Comparison of ENCODE assay signal across 12 cellular contexts in the genomic region with DNA sequence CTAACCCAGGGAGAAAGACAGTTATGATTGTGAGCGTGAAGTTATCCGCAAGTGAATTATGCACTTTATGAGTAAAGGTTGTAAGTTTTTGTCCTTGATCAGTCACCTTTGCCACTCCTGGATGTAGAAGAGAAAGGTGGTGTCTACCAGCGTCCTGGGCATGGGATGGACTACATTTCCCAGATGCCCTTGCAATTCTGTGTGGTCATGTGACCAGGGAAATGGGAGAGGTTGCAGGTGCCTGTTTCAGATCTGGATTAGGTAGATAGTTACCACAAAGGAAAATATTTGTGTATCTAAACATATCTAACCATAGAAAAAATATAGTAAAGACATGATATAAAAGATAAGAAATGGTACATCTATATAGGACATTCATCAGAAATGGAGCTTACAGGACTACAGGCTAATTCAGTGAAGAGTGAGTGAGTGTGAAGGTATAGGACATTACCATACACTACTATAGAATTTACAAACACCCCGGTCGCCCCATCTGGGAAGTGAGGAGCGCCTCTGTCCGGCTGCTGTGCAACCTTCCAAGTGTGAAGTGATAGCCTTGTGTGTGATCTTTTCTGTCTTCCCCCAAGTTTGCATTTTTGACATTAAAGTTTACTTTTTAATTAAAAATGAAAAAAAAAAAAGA. TPM values are rescaled to one million over a fixed set of nuclear protein-coding genes. Genes with fewer than 3 reads are reported as not detected.
DNase-seq lines count a peak whose midpoint lies in the region; ATAC-seq and TF ChIP-seq lines count a peak whose summit lies in the region.
"Had no signal": no experiment of that assay in that cellular context is flagged by ENCODE, and none has a peak within 500 bp of the region (broad histone marks: within the 10 kb centered on the region; RNA-seq: fewer than 3 reads in every experiment).

No MANE protein-coding gene starts in this region.

- H3K9me3 Mint-ChIP-seq in activated naive CD8-positive, alpha-beta T cell treated with anti-CD3 and anti-CD28 coated beads for 36 hours: no peaks in the 10 kb centered on the region
- H3K9me3 Mint-ChIP-seq: type B pancreatic cell had no signal

- POLR2A ChIA-PET in HEK293T (lab: Yijun Ruan, JAX): no interaction called here

- intact Hi-C loops in left colon (cut with DNase I, micrococcal nuclease): no loop called here

- ATAC-seq in left colon (peak; percentile 59), GM18505 (IDR thresholded peaks at IDR 0.05; ENCODE audit: unreplicated experiment) (no peak), HG03175 (IDR thresholded peaks at IDR 0.05; ENCODE audit: unreplicated experiment) (no peak)

- DNase-seq in NCI-H510A treated with DMSO at 0.1 percent for 48 hours (lab: John Stamatoyannopoulos, UW) (peak; percentile 41), NCI-H510A (lab: John Stamatoyannopoulos, UW) (no peak), HEK293T (ENCODE audit: extremely low spot score) (peak; percentile 21), SW480 (ENCODE audit: low spot score) (peak; percentile 41), left colon (peak in 1 of 2 donors; percentile 4)
- DNase-seq in activated naive CD8-positive, alpha-beta T cell treated with anti-CD3 and anti-CD28 coated beads for 36 hours: no peak
- DNase-seq: ACHN, NCI-H1694 treated with DMSO at 0.1 percent for 48 hours, ovary had no signal

- H3K27ac Mint-ChIP-seq in activated naive CD8-positive, alpha-beta T cell treated with anti-CD3 and anti-CD28 coated beads for 36 hours: no peak overlapping the region
- H3K27ac Mint-ChIP-seq: type B pancreatic cell had no signal

- H3K36me3 Mint-ChIP-seq in activated naive CD8-positive, alpha-beta T cell treated with anti-CD3 and anti-CD28 coated beads for 36 hours: no peaks in the 10 kb centered on the region
- H3K36me3 Mint-ChIP-seq: type B pancreatic cell had no signal

- no peak for TF ChIP-seq POLR2A in GM18505 (IDR thresholded peaks at IDR 0.05; ENCODE audit: borderline replicate concordance, extremely low read depth, insufficient read depth, insufficient read length)

- H3K4me3 Mint-ChIP-seq in activated naive CD8-positive, alpha-beta T cell treated with anti-CD3 and anti-CD28 coated beads for 36 hours: no peak overlapping the region
- H3K4me3 Mint-ChIP-seq: type B pancreatic cell had no signal

- H3K4me1 Mint-ChIP-seq in activated naive CD8-positive, alpha-beta T cell treated with anti-CD3 and anti-CD28 coated beads for 36 hours: no peaks in the 10 kb centered on the region

- CTCF ChIA-PET in HEK293T (lab: Yijun Ruan, JAX): no interaction called here

- H3K27me3 Mint-ChIP-seq in activated naive CD8-positive, alpha-beta T cell treated with anti-CD3 and anti-CD28 coated beads for 36 hours: peaks cover 12% of the 10 kb centered on the region

TF ChIP-seq in HEK293T, 16 proteins besides CTCF, POLR2A, EP300 and RAD21:
- TF ChIP-seq HDGF (IDR thresholded peaks at IDR 0.05; ENCODE audit: borderline replicate concordance) (no peak), CTBP1 (IDR thresholded peaks at IDR 0.05; ENCODE audit: borderline replicate concordance) (no peak), FOXM1 (IDR thresholded peaks at IDR 0.05; ENCODE audit: borderline replicate concordance) (no peak), L3MBTL2 (conservative IDR thresholded peaks at IDR 0.05) (no peak), BHLHE40 (IDR thresholded peaks at IDR 0.05; ENCODE audit: borderline replicate concordance) (no peak), LEF1 (IDR thresholded peaks at IDR 0.05; ENCODE audit: borderline replicate concordance) (no peak), SP1 (IDR thresholded peaks at IDR 0.05) (no peak), TARDBP (IDR thresholded peaks at IDR 0.05) (no peak)
TF ChIP-seq in HEK293T: peak in this region for 0.

RNA-seq across cellular contexts. Expression of a gene that starts 51.6 kb away (rescaled TPM):
- 1 to 10 TPM; 6.0 to 8.8 TPM for total RNA-seq in left colon
- under 1 TPM; 0.47 to 0.54 TPM for total RNA-seq in activated naive CD8-positive, alpha-beta T cell treated with anti-CD3 and anti-CD28 coated beads for 36 hours

Comparison
In these comparisons a context has a peak if more than half of its experiments do, and no peak if none do; other contexts are left out.
1. DNase-seq: peak in NCI-H510A treated with DMSO at 0.1 percent for 48 hours (single experiment), HEK293T (single experiment) and SW480 (single experiment); none in NCI-H510A (single experiment) and activated naive CD8-positive, alpha-beta T cell treated with anti-CD3 and anti-CD28 coated beads for 36 hours (single experiment).
2. RNA of a gene that starts 51.6 kb away (total RNA-seq): 6.0 to 8.8 TPM in left colon; 0.47 to 0.54 TPM in activated naive CD8-positive, alpha-beta T cell treated with anti-CD3 and anti-CD28 coated beads for 36 hours; every median in the first group is over 4 times any median in the second.